In genomic region chr10:73711683-73712082, GRCh38 we compare ENCODE assay signal across 6 cellular contexts. TPM values are rescaled to one million over a fixed set of nuclear protein-coding genes. Genes with fewer than 3 reads are reported as not detected.
"Had no signal": no experiment of that assay in that cellular context is flagged by ENCODE, and none has a peak within 500 bp of the region (broad histone marks: within the 10 kb centered on the region; RNA-seq: fewer than 3 reads in every experiment).

No MANE protein-coding gene starts in this region.

RNA-seq across cellular contexts. Expression of gene SYNPO2L, which starts 55.9 kb away (rescaled TPM):
- total RNA-seq: activated B cell treated with CpG ODN at 0.5 μM for 24 hours; activated CD8-positive, alpha-beta T cell treated with anti-CD3 and anti-CD28 coated beads for 36 hours; activated T-helper 17 cell treated with anti-CD3 and anti-CD28 coated beads, Interleukin-2, amount 50 U/mL, for 72 hours; body of pancreas; esophagus muscularis mucosa; foreskin keratinocyte had no signal
- polyA plus RNA-seq: foreskin keratinocyte had no signal
